In genomic region chr17:40518401-40519088, GRCh38 we compare ENCODE assay signal across 13 cellular contexts. TPM values are rescaled to one million over a fixed set of nuclear protein-coding genes. Genes with fewer than 3 reads are reported as not detected.
DNase-seq lines count a peak whose midpoint lies in the region; ATAC-seq and TF ChIP-seq lines count a peak whose summit lies in the region.
"Had no signal": no experiment of that assay in that cellular context is flagged by ENCODE, and none has a peak within 500 bp of the region (broad histone marks: within the 10 kb centered on the region; RNA-seq: fewer than 3 reads in every experiment).

No MANE protein-coding gene starts in this region.

- peaks cover 12% of the 10 kb centered on the region for H3K36me3 Mint-ChIP-seq in MCF 10A (ENCODE audit: insufficient read depth, unreplicated experiment)
- peaks cover 5% of the 10 kb centered on the region for H3K36me3 Mint-ChIP-seq in natural killer cell treated with Interleukin-12 subunit alpha and Interleukin-12 subunit beta and Interleukin-15 and Interleukin-18, amount 100 ng/mL, for 72 hours

- ATAC-seq in natural killer cell treated with Interleukin-12 subunit alpha and Interleukin-12 subunit beta and Interleukin-15 and Interleukin-18, amount 100 ng/mL, for 72 hours, result no peak
- ATAC-seq in HG02588 (IDR thresholded peaks at IDR 0.05; ENCODE audit: unreplicated experiment), result no peak
- ATAC-seq: activated naive CD4-positive, alpha-beta T cell treated with anti-CD3 and anti-CD28 coated beads, Interleukin-2, amount 50 U/mL, for 72 hours had no signal

- TF ChIP-seq EP300 in sigmoid colon (IDR thresholded peaks at IDR 0.05), result no peak

- no peaks in the 10 kb centered on the region for H3K9me3 ChIP-seq in Loucy (ENCODE audit: insufficient read depth, low read depth, low read length)
- H3K9me3 ChIP-seq in sigmoid colon, result no peaks in the 10 kb centered on the region

- no peak overlapping the region for H2AFZ ChIP-seq in Loucy (ENCODE audit: low read length)

- peaks cover 3% of the 10 kb centered on the region for H3F3A ChIP-seq in Loucy (ENCODE audit: low read depth)

- WGBS in sigmoid colon, 2 donors, result 45 to 71% methylated on average over 5 of the region's 5 CpGs

- peaks cover 5% of the 10 kb centered on the region for H3K9me3 Mint-ChIP-seq in MCF 10A (ENCODE audit: unreplicated experiment)
- H3K9me3 Mint-ChIP-seq in natural killer cell treated with Interleukin-12 subunit alpha and Interleukin-12 subunit beta and Interleukin-15 and Interleukin-18, amount 100 ng/mL, for 72 hours, result no peaks in the 10 kb centered on the region

- no TSS peak for BruUV-seq in MCF 10A (replicated peaks; lab: Mats Ljungman, UMichigan)

- H3K9ac ChIP-seq in Loucy (ENCODE audit: low read depth, low read length, poor library complexity, severe bottlenecking), result peak overlapping the region; percentile 57

- H3K4me2 ChIP-seq in Loucy (ENCODE audit: low read depth, low read length, poor library complexity, severe bottlenecking), result peak overlapping the region; percentile 47

- no peaks in the 10 kb centered on the region for H3K79me2 ChIP-seq in Loucy (ENCODE audit: insufficient read depth, low read length)

- H3K27me3 Mint-ChIP-seq in MCF 10A (ENCODE audit: insufficient read depth, unreplicated experiment), result no peaks in the 10 kb centered on the region
- peaks cover 0 to 10% of the 10 kb centered on the region in 2 donors for H3K27me3 Mint-ChIP-seq in natural killer cell treated with Interleukin-12 subunit alpha and Interleukin-12 subunit beta and Interleukin-15 and Interleukin-18, amount 100 ng/mL, for 72 hours

- H3K27me3 ChIP-seq in Loucy (ENCODE audit: insufficient read depth, low read length, poor library complexity, severe bottlenecking) (no peaks in the 10 kb centered on the region), sigmoid colon (no peaks in the 10 kb centered on the region)

- peak overlapping the region; percentile 87 for H3K27ac Mint-ChIP-seq in MCF 10A (ENCODE audit: low read depth, unreplicated experiment)
- H3K27ac Mint-ChIP-seq in natural killer cell treated with Interleukin-12 subunit alpha and Interleukin-12 subunit beta and Interleukin-15 and Interleukin-18, amount 100 ng/mL, for 72 hours, result no peak overlapping the region

- peak overlapping the region; percentile 47 for H3K4me3 Mint-ChIP-seq in MCF 10A (ENCODE audit: unreplicated experiment)
- peak overlapping the region; percentile 52 for H3K4me3 Mint-ChIP-seq in natural killer cell treated with Interleukin-12 subunit alpha and Interleukin-12 subunit beta and Interleukin-15 and Interleukin-18, amount 100 ng/mL, for 72 hours

- no peaks in the 10 kb centered on the region for H3K9me2 ChIP-seq in Loucy (replicated peaks; ENCODE audit: low read depth, low read length)

- H3K4me1 ChIP-seq in Loucy (ENCODE audit: insufficient read depth, low read length, poor library complexity, severe bottlenecking) (peaks cover 60% of the 10 kb centered on the region), sigmoid colon (no peaks in the 10 kb centered on the region)

- no peaks in the 10 kb centered on the region for H3K36me3 ChIP-seq in Loucy (ENCODE audit: insufficient read depth, low read length)
- H3K36me3 ChIP-seq in sigmoid colon, result no peaks in the 10 kb centered on the region

- CTCF ChIA-PET in MCF 10A (lab: Yijun Ruan, JAX), result interaction anchor here (0.6 to 2.0 kb wide), 7 partner anchors 14 to 119 kb away, joined by 3 to 11 read pairs (median 4); partner anchors contain the start of gene TNS4
- CTCF ChIA-PET in GM10248 (lab: Yijun Ruan, JAX), result interaction anchor here (1.4 to 4.6 kb wide), 4 partner anchors 8 to 46 kb away, joined by 3 to 29 read pairs (median 6); no protein-coding TSS in a partner anchor

- no peak for TF ChIP-seq POLR2A in sigmoid colon (IDR thresholded peaks at IDR 0.05)

- H3K4me1 Mint-ChIP-seq in MCF 10A (ENCODE audit: insufficient read depth, unreplicated experiment), result peaks cover 73% of the 10 kb centered on the region
- H3K4me1 Mint-ChIP-seq in natural killer cell treated with Interleukin-12 subunit alpha and Interleukin-12 subunit beta and Interleukin-15 and Interleukin-18, amount 100 ng/mL, for 72 hours (ENCODE audit: low read depth in 2 of 2), result peaks cover 59 to 63% of the 10 kb centered on the region in 2 donors

- peak; percentile 88 for DNase-seq in Daoy (ENCODE audit: low read depth)
- peak; percentile 87 for DNase-seq in MCF 10A (ENCODE audit: unreplicated experiment)
- no peak for DNase-seq in natural killer cell treated with Interleukin-12 subunit alpha and Interleukin-12 subunit beta and Interleukin-15 and Interleukin-18, amount 100 ng/mL, for 72 hours (ENCODE audit: low spot score)
- DNase-seq in GM10248 (ENCODE audit: extremely low spot score), result no peak
- no peak for DNase-seq in sigmoid colon
- DNase-seq in AG08395 (ENCODE audit: low spot score), result no peak
- DNase-seq: GOT3, SHP77 treated with DMSO at 0.1 percent for 48 hours had no signal

- peak overlapping the region; percentile 11 for H3K4me3 ChIP-seq in Loucy (ENCODE audit: low read length, poor library complexity, severe bottlenecking)
- no peak overlapping the region for H3K4me3 ChIP-seq in sigmoid colon

- no peak overlapping the region for H3K27ac ChIP-seq in sigmoid colon

- no peaks in the 10 kb centered on the region for H4K20me1 ChIP-seq in Loucy (ENCODE audit: insufficient read depth, low read length, poor library complexity, severe bottlenecking)

- no peak for TF ChIP-seq CTCF in Loucy (conservative IDR thresholded peaks at IDR 0.05; ENCODE audit: low read length)
- no peak for TF ChIP-seq CTCF in MCF 10A (IDR thresholded peaks at IDR 0.05; ENCODE audit: unreplicated experiment)
- no peak for TF ChIP-seq CTCF in GM10248 (IDR thresholded peaks at IDR 0.05; ENCODE audit: control extremely low read depth, extremely low read depth, low read depth, missing control alignments)
- no peak for TF ChIP-seq CTCF in sigmoid colon (IDR thresholded peaks at IDR 0.05)

- POLR2A ChIA-PET in MCF 10A (lab: Yijun Ruan, JAX) (interaction anchor here (1.4 to 15.6 kb wide), 10 partner anchors 7 to 201 kb away, joined by 3 to 614 read pairs (median 48); partner anchors contain the start of gene TNS4), GM10248 (lab: Yijun Ruan, JAX) (no interaction called here)

- intact Hi-C loops in MCF 10A (cut with micrococcal nuclease) (no loop called here), sigmoid colon (cut with DNase I) (no loop called here)

RNA-seq across cellular contexts. Expression of gene TNS4, which starts 17.1 kb away (rescaled TPM):
- 0.24 and 0.40 TPM in 2 replicates for total RNA-seq in Daoy (2014; rRNA removed; shearing (Covaris generic))
- total RNA-seq in MCF 10A (2022), result 387 and 522 TPM in 2 replicates
- 1 to 10 TPM in 1 of 2 donors, under 1 TPM in 1; 0.76 to 2.9 TPM for total RNA-seq in natural killer cell treated with Interleukin-12 subunit alpha and Interleukin-12 subunit beta and Interleukin-15 and Interleukin-18, amount 100 ng/mL, for 72 hours
- not detected for total RNA-seq in sigmoid colon
- polyA plus RNA-seq in sigmoid colon, result 1 to 10 TPM; 1.2 to 6.9 (median 1.8) TPM
- total RNA-seq: fibroblast of villous mesenchyme, myocyte had no signal

RNA-seq across cellular contexts. Expression of gene CCR7, which starts 46.7 kb away (rescaled TPM):
- not detected in 2 replicates for total RNA-seq in Daoy (2014; rRNA removed; shearing (Covaris generic))
- total RNA-seq in MCF 10A (2022) (not detected in 2 replicates), sigmoid colon (not detected)
- total RNA-seq in natural killer cell treated with Interleukin-12 subunit alpha and Interleukin-12 subunit beta and Interleukin-15 and Interleukin-18, amount 100 ng/mL, for 72 hours, result 10 to 100 TPM; 65.7 to 71.1 TPM
- polyA plus RNA-seq in sigmoid colon, result 10 to 100 TPM in 1 of 3 donors, not detected in 2; 73.5 TPM
- total RNA-seq: fibroblast of villous mesenchyme, myocyte had no signal

Comparison
In these comparisons a context has a peak if more than half of its experiments do, and no peak if none do; other contexts are left out.
1. DNase-seq: peak in Daoy (single experiment) and MCF 10A (single experiment); none in natural killer cell treated with Interleukin-12 subunit alpha and Interleukin-12 subunit beta and Interleukin-15 and Interleukin-18, amount 100 ng/mL, for 72 hours (single experiment), GM10248 (single experiment), sigmoid colon (single experiment) and AG08395 (single experiment).
2. RNA of gene TNS4, which starts 17.1 kb away (total RNA-seq): 387 to 522 TPM in MCF 10A; 0.76 to 2.9 TPM in natural killer cell treated with Interleukin-12 subunit alpha and Interleukin-12 subunit beta and Interleukin-15 and Interleukin-18, amount 100 ng/mL, for 72 hours, 0.24 to 0.40 TPM in Daoy and not detected in sigmoid colon; every median in the first group is over 100 times any median in the second.
3. RNA of gene CCR7, which starts 46.7 kb away (total RNA-seq): 65.7 to 71.1 TPM in natural killer cell treated with Interleukin-12 subunit alpha and Interleukin-12 subunit beta and Interleukin-15 and Interleukin-18, amount 100 ng/mL, for 72 hours; not detected in MCF 10A, not detected in Daoy and not detected in sigmoid colon; every median in the first group is over 10 times any median in the second.